17 cellular contexts compared by ENCODE assay signal in genomic region chr11:82929121-82929520, GRCh38. TPM values are rescaled to one million over a fixed set of nuclear protein-coding genes. Genes with fewer than 3 reads are reported as not detected.
A peak's percentile ranks its signal among the peaks of the same experiment; 100 is the strongest.
DNase-seq lines count a peak whose midpoint lies in the region; ATAC-seq and TF ChIP-seq lines count a peak whose summit lies in the region.
"Had no signal": no experiment of that assay in that cellular context is flagged by ENCODE, and none has a peak within 500 bp of the region (broad histone marks: within the 10 kb centered on the region; RNA-seq: fewer than 3 reads in every experiment).

No MANE protein-coding gene starts in this region.

- H3K4me2 ChIP-seq in Karpas-422 (ENCODE audit: low read depth, low read length, poor library complexity, severe bottlenecking) (peak overlapping the region; percentile 81), SU-DHL-6 (ENCODE audit: low read depth, low read length, poor library complexity, severe bottlenecking) (peak overlapping the region; percentile 94), hepatocyte (no peak overlapping the region)
- H3K4me2 ChIP-seq: GM23338 had no signal

- H3K27me3 ChIP-seq in Karpas-422 (ENCODE audit: low read length) (no peaks in the 10 kb centered on the region), SU-DHL-6 (ENCODE audit: low read length) (no peaks in the 10 kb centered on the region), hepatocyte (no peaks in the 10 kb centered on the region)
- H3K27me3 ChIP-seq: BE2C had no signal

- H3F3A ChIP-seq in SU-DHL-6 (ENCODE audit: insufficient read depth), result peaks cover 40% of the 10 kb centered on the region

- peak; percentile 93 for DNase-seq in Karpas-422
- no peak for DNase-seq in naive B cell
- DNase-seq in hepatocyte (ENCODE audit: low spot score), result no peak
- no peak for DNase-seq in GDM1 (lab: John Stamatoyannopoulos, UW)
- DNase-seq in NK-92 (lab: John Stamatoyannopoulos, UW; ENCODE audit: unreplicated experiment), result no peak
- DNase-seq: BE2C; C1 segment of cervical spinal cord; CD4-positive, CD25-positive, alpha-beta regulatory T cell; CD8-positive, alpha-beta memory T cell; COR-L47; DMS 273 treated with DMSO at 0.1 percent for 48 hours; DMS53; DND-41; HCEC 1CT; IMR-90 had no signal

- H2AFZ ChIP-seq in Karpas-422 (ENCODE audit: low read length) (no peak overlapping the region), SU-DHL-6 (ENCODE audit: low read depth, low read length, severe bottlenecking) (no peak overlapping the region), hepatocyte (no peak overlapping the region)
- H2AFZ ChIP-seq: GM23338 had no signal

- H3K9me2 ChIP-seq in Karpas-422 (replicated peaks; ENCODE audit: insufficient read depth, low read length), result no peaks in the 10 kb centered on the region
- H3K9me2 ChIP-seq in SU-DHL-6 (replicated peaks; ENCODE audit: insufficient read depth, low read length), result no peaks in the 10 kb centered on the region
- no peaks in the 10 kb centered on the region for H3K9me2 ChIP-seq in hepatocyte (replicated peaks; ENCODE audit: insufficient read depth)

- H3K27me3 Mint-ChIP-seq in naive B cell, result no peaks in the 10 kb centered on the region
- H3K27me3 Mint-ChIP-seq: CD4-positive, CD25-positive, alpha-beta regulatory T cell; CD8-positive, alpha-beta memory T cell had no signal

- H3K9me3 Mint-ChIP-seq in naive B cell, result no peaks in the 10 kb centered on the region
- H3K9me3 Mint-ChIP-seq: CD4-positive, CD25-positive, alpha-beta regulatory T cell; CD8-positive, alpha-beta memory T cell; GM23338 had no signal

- ATAC-seq in naive B cell (ENCODE audit: low read depth in 2 of 2), result no peak
- ATAC-seq: GM23338 had no signal

- H3K27ac Mint-ChIP-seq in naive B cell, result peak overlapping the region; percentile 61 to 94 (median 84)
- H3K27ac Mint-ChIP-seq: CD4-positive, CD25-positive, alpha-beta regulatory T cell; CD8-positive, alpha-beta memory T cell; GM23338 had no signal

- H3K9me3 ChIP-seq in Karpas-422 (ENCODE audit: low read length), result no peaks in the 10 kb centered on the region
- H3K9me3 ChIP-seq in SU-DHL-6 (ENCODE audit: insufficient read depth, low read length), result no peaks in the 10 kb centered on the region
- no peaks in the 10 kb centered on the region for H3K9me3 ChIP-seq in hepatocyte (ENCODE audit: low read depth)
- H3K9me3 ChIP-seq: BE2C had no signal

- peaks cover 36 to 80% (median 43%) of the 10 kb centered on the region in 3 donors for H3K4me1 Mint-ChIP-seq in naive B cell
- H3K4me1 Mint-ChIP-seq: GM23338 had no signal

- peaks cover 23% of the 10 kb centered on the region for H3K79me2 ChIP-seq in Karpas-422 (ENCODE audit: low read length)
- peaks cover 3% of the 10 kb centered on the region; the same call in 1 of the 2 replicates for H3K79me2 ChIP-seq in SU-DHL-6 (ENCODE audit: insufficient read depth, low read length)
- H3K79me2 ChIP-seq in hepatocyte, result no peaks in the 10 kb centered on the region

- peak overlapping the region; percentile 73 for H3K9ac ChIP-seq in Karpas-422 (ENCODE audit: low read length)
- H3K9ac ChIP-seq in SU-DHL-6 (ENCODE audit: low read length), result peak overlapping the region; percentile 59

- peaks cover 0 to 8% of the 10 kb centered on the region in 2 donors for H3K36me3 Mint-ChIP-seq in naive B cell
- H3K36me3 Mint-ChIP-seq: CD4-positive, CD25-positive, alpha-beta regulatory T cell; CD8-positive, alpha-beta memory T cell had no signal

- H3K4me1 ChIP-seq in Karpas-422 (ENCODE audit: low read length) (peaks cover 80% of the 10 kb centered on the region), hepatocyte (ENCODE audit: insufficient read depth) (no peaks in the 10 kb centered on the region)
- H3K4me1 ChIP-seq: BE2C had no signal

- TF ChIP-seq CTCF in SU-DHL-6 (IDR thresholded peaks at IDR 0.05; ENCODE audit: insufficient read depth, low read length, poor library complexity, severe bottlenecking) (no peak), hepatocyte (IDR thresholded peaks at IDR 0.05; ENCODE audit: poor library complexity) (no peak)

- WGBS in hepatocyte (ENCODE audit: low lambda C conversion rate, missing lambda C conversion rate), result 97% methylated on average over 9 of the region's 10 CpGs

- H3K27ac ChIP-seq in Karpas-422 (ENCODE audit: low read length) (peak overlapping the region; percentile 97), SU-DHL-6 (ENCODE audit: low read depth, low read length) (peak overlapping the region; percentile 98), hepatocyte (no peak overlapping the region)

- peak overlapping the region in 5 of 8 donors; percentile 53 to 79 (median 61) for H3K4me3 Mint-ChIP-seq in naive B cell
- H3K4me3 Mint-ChIP-seq: CD4-positive, CD25-positive, alpha-beta regulatory T cell; GM23338 had no signal

- H3K36me3 ChIP-seq in Karpas-422 (ENCODE audit: insufficient read depth, low read length), result peaks cover 53% of the 10 kb centered on the region
- H3K36me3 ChIP-seq in SU-DHL-6 (ENCODE audit: low read length), result peaks cover 37% of the 10 kb centered on the region; the same call in 1 of the 2 replicates
- no peaks in the 10 kb centered on the region for H3K36me3 ChIP-seq in hepatocyte (replicated peaks; ENCODE audit: insufficient read depth, low read depth)

- H4K20me1 ChIP-seq in Karpas-422 (ENCODE audit: insufficient read depth, low read depth, low read length), result no peaks in the 10 kb centered on the region
- H4K20me1 ChIP-seq in SU-DHL-6 (ENCODE audit: low read depth, low read length), result no peaks in the 10 kb centered on the region
- H4K20me1 ChIP-seq in hepatocyte (ENCODE audit: insufficient read depth, poor library complexity, severe bottlenecking), result no peaks in the 10 kb centered on the region

- peak overlapping the region; percentile 56; the same call in 1 of the 2 replicates for H3K4me3 ChIP-seq in Karpas-422 (ENCODE audit: low read length)
- peak overlapping the region; percentile 33 for H3K4me3 ChIP-seq in SU-DHL-6 (ENCODE audit: insufficient read depth, low read length, poor library complexity, severe bottlenecking)
- no peak overlapping the region for H3K4me3 ChIP-seq in hepatocyte
- H3K4me3 ChIP-seq: GM23338 had no signal

RNA-seq across cellular contexts. Expression of gene DDIAS, which starts 27.6 kb away (rescaled TPM):
- 9.3 and 26.8 TPM in 2 replicates for total RNA-seq in Karpas-422 (2014; rRNA removed; shearing (Covaris generic); ENCODE audit: low replicate concordance)
- 1 to 10 TPM; 3.9 to 9.9 (median 7.8) TPM for polyA plus RNA-seq in naive B cell (ENCODE audit: low read depth in 6 of 6)
- 2.6 and 2.7 TPM in 2 replicates for total RNA-seq in hepatocyte
- polyA plus RNA-seq in hepatocyte, result 0.88 and 0.92 TPM in 2 replicates

RNA-seq across cellular contexts. Expression of gene PRCP, which starts 28.9 kb away (rescaled TPM):
- total RNA-seq in Karpas-422 (2014; rRNA removed; shearing (Covaris generic); ENCODE audit: low replicate concordance), result 17.9 and 46.1 TPM in 2 replicates
- polyA plus RNA-seq in naive B cell (ENCODE audit: low read depth in 6 of 6), result 100 to 1,000 TPM; 133 to 176 (median 152) TPM
- total RNA-seq in hepatocyte, result 46.8 and 49.0 TPM in 2 replicates
- polyA plus RNA-seq in hepatocyte, result 48.3 and 53.0 TPM in 2 replicates
